In the genomic region with DNA sequence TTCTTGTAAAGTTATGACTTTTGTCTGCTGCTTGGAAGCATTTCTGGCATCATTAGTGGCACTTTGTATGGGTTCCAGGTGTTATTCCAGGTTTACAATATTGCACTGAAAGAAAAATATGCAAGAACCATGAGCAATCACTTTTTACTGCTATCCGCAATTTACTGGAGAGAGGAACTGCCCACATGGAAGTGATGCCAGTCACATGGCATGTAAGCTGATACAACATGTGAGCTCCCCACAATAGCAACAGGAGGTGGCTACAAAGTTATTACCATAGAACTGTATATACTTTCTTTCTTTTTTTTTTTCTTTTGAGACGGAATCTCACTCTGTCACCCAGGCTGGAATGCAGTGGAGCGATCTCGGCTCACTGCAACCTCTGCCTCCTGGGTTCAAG, we compare ENCODE assay signal across 21 cellular contexts.
"Had no signal": no experiment of that assay in that cellular context is flagged by ENCODE, and none has a peak within 500 bp of the region (broad histone marks: within the 10 kb centered on the region; RNA-seq: fewer than 3 reads in every experiment).

No MANE protein-coding gene starts in this region.

- H3K9me3 ChIP-seq: esophagus muscularis mucosa, left lung, upper lobe of left lung had no signal

- H3K27ac ChIP-seq: esophagus muscularis mucosa, left lung, SK-N-MC, upper lobe of left lung had no signal

- DNase-seq: activated CD4-positive, alpha-beta T cell treated with anti-CD3 and anti-CD28 coated beads, Interleukin-2, amount 10 ng/mL, durations not matched to agents 24 days and 14 days; activated CD4-positive, CD25-positive, alpha-beta regulatory T cell; activated CD8-positive, alpha-beta memory T cell treated with anti-CD3 and anti-CD28 coated beads, Interleukin-2, amount 50 U/mL, for 4 hours; activated CD8-positive, alpha-beta T cell treated with anti-CD3 and anti-CD28 coated beads, Interleukin-2, amount 10 ng/mL, durations not matched to agents 7 days and 5 days; activated effector memory CD4-positive, alpha-beta T cell treated with Interleukin-2 at 50 U/mL for 16 hours; activated naive CD4-positive, alpha-beta T cell treated with anti-CD3 and anti-CD28 coated beads, Interleukin-2, amount 10 ng/mL, durations not matched to agents 7 days and 5 days; activated naive CD8-positive, alpha-beta T cell treated with anti-CD3 and anti-CD28 coated beads, Interleukin-2, amount 50 U/mL, for 24 hours; activated T-cell treated with anti-CD3 and anti-CD28 coated beads, Interleukin-2, amount 50 U/mL, for 4 hours; anterior cingulate cortex; effector CD4-positive, alpha-beta T cell; left lung; midbrain; nephron progenitor cell; nucleus accumbens; retina; stimulated activated naive CD8-positive, alpha-beta T cell treated with anti-CD3 and anti-CD28 coated beads, Interleukin-15, amount 100 ng/mL, for 72 hours; T-cell; T-helper 9 cell; upper lobe of left lung had no signal

- ATAC-seq: activated CD8-positive, alpha-beta T cell treated with anti-CD3 and anti-CD28 coated beads, Interleukin-2, amount 10 ng/mL, durations not matched to agents 7 days and 5 days; activated naive CD8-positive, alpha-beta T cell treated with anti-CD3 and anti-CD28 coated beads, Interleukin-2, amount 50 U/mL, for 24 hours; activated T-cell treated with anti-CD3 and anti-CD28 coated beads, Interleukin-2, amount 50 U/mL, for 4 hours; left lung; stimulated activated naive CD8-positive, alpha-beta T cell treated with anti-CD3 and anti-CD28 coated beads, Interleukin-15, amount 100 ng/mL, for 72 hours; T-cell had no signal

- H3K36me3 ChIP-seq: esophagus muscularis mucosa, left lung, upper lobe of left lung had no signal

- H3K27me3 ChIP-seq: left lung, upper lobe of left lung had no signal

- H3K4me3 ChIP-seq: esophagus muscularis mucosa, left lung, SK-N-MC, upper lobe of left lung had no signal

- H3K4me1 ChIP-seq: esophagus muscularis mucosa, left lung, upper lobe of left lung had no signal
